In genomic region chr3:105354429-105354828, GRCh38 we compare ENCODE assay signal across 11 cellular contexts. TPM values are rescaled to one million over a fixed set of nuclear protein-coding genes. Genes with fewer than 3 reads are reported as not detected.
A peak's percentile ranks its signal among the peaks of the same experiment; 100 is the strongest.
DNase-seq lines count a peak whose midpoint lies in the region; ATAC-seq and TF ChIP-seq lines count a peak whose summit lies in the region.
"Had no signal": no experiment of that assay in that cellular context is flagged by ENCODE, and none has a peak within 500 bp of the region (broad histone marks: within the 10 kb centered on the region; RNA-seq: fewer than 3 reads in every experiment).

No MANE protein-coding gene starts in this region.

- no peak overlapping the region for H3K27ac ChIP-seq in spleen

- H3K36me3 Mint-ChIP-seq in activated CD8-positive, alpha-beta memory T cell treated with anti-CD3 and anti-CD28 coated beads, Interleukin-2, amount 10 ng/mL, durations not matched to agents 7 days and 5 days = peaks cover 4% of the 10 kb centered on the region
- H3K36me3 Mint-ChIP-seq in activated naive CD8-positive, alpha-beta T cell treated with anti-CD3 and anti-CD28 coated beads, Interleukin-2, amount 50 U/mL, for 24 hours (ENCODE audit: low read depth) = no peaks in the 10 kb centered on the region

- no peak for ATAC-seq in activated CD8-positive, alpha-beta memory T cell treated with anti-CD3 and anti-CD28 coated beads, Interleukin-2, amount 10 ng/mL, durations not matched to agents 7 days and 5 days
- no peak for ATAC-seq in activated naive CD8-positive, alpha-beta T cell treated with anti-CD3 and anti-CD28 coated beads, Interleukin-2, amount 50 U/mL, for 24 hours
- ATAC-seq in stimulated activated naive CD8-positive, alpha-beta T cell treated with anti-CD3 and anti-CD28 coated beads, Interleukin-15, amount 100 ng/mL, for 72 hours = no peak
- no peak for ATAC-seq in HG03469 (IDR thresholded peaks at IDR 0.05; ENCODE audit: unreplicated experiment)

- no peak for DNase-seq in activated CD8-positive, alpha-beta memory T cell treated with anti-CD3 and anti-CD28 coated beads, Interleukin-2, amount 10 ng/mL, durations not matched to agents 7 days and 5 days
- DNase-seq in activated CD8-positive, alpha-beta memory T cell treated with anti-CD3 and anti-CD28 coated beads, Interleukin-2, amount 50 U/mL, for 4 hours = no peak
- no peak for DNase-seq in activated naive CD8-positive, alpha-beta T cell treated with anti-CD3 and anti-CD28 coated beads, Interleukin-2, amount 50 U/mL, for 24 hours
- DNase-seq in islet precursor cell = peak; percentile 91
- DNase-seq in stimulated activated naive CD8-positive, alpha-beta T cell treated with anti-CD3 and anti-CD28 coated beads, Interleukin-15, amount 100 ng/mL, for 72 hours = no peak
- no peak for DNase-seq in central memory CD4-positive, alpha-beta T cell
- DNase-seq in spleen = no peak
- DNase-seq: erythroblast; NCI-H2227 treated with DMSO at 0.1 percent for 48 hours; stimulated activated CD4-positive, alpha-beta T cell treated with anti-CD3 and anti-CD28 coated beads, Interleukin-1b, Interleukin-23, amount 100 ng/mL, for 48 hours had no signal

- peaks cover 3 to 37% (median 17%) of the 10 kb centered on the region in 7 donors for H3K27me3 ChIP-seq in spleen (replicated peaks in 1 of 7)

- no peak overlapping the region for H3K4me3 ChIP-seq in spleen

- intact Hi-C loops in spleen (cut with DNase I; ENCODE audit: low total_unique reads) = no loop called here

- no peaks in the 10 kb centered on the region for H3K9me3 ChIP-seq in spleen

- no peak overlapping the region for H3K27ac Mint-ChIP-seq in activated CD8-positive, alpha-beta memory T cell treated with anti-CD3 and anti-CD28 coated beads, Interleukin-2, amount 10 ng/mL, durations not matched to agents 7 days and 5 days
- H3K27ac Mint-ChIP-seq in activated naive CD8-positive, alpha-beta T cell treated with anti-CD3 and anti-CD28 coated beads, Interleukin-2, amount 50 U/mL, for 24 hours = no peak overlapping the region
- H3K27ac Mint-ChIP-seq in stimulated activated naive CD8-positive, alpha-beta T cell treated with anti-CD3 and anti-CD28 coated beads, Interleukin-15, amount 100 ng/mL, for 72 hours = no peak overlapping the region

- H3K27me3 Mint-ChIP-seq in activated CD8-positive, alpha-beta memory T cell treated with anti-CD3 and anti-CD28 coated beads, Interleukin-2, amount 10 ng/mL, durations not matched to agents 7 days and 5 days = peaks cover 51% of the 10 kb centered on the region
- peaks cover 40% of the 10 kb centered on the region for H3K27me3 Mint-ChIP-seq in activated naive CD8-positive, alpha-beta T cell treated with anti-CD3 and anti-CD28 coated beads, Interleukin-2, amount 50 U/mL, for 24 hours
- peaks cover 49% of the 10 kb centered on the region for H3K27me3 Mint-ChIP-seq in stimulated activated naive CD8-positive, alpha-beta T cell treated with anti-CD3 and anti-CD28 coated beads, Interleukin-15, amount 100 ng/mL, for 72 hours

- H3K4me1 ChIP-seq in spleen = peaks cover 0 to 20% (median 3%) of the 10 kb centered on the region in 6 donors

- no peak for TF ChIP-seq POLR2A in spleen (IDR thresholded peaks at IDR 0.05)

- CTCF ChIA-PET in activated CD8-positive, alpha-beta memory T cell treated with anti-CD3 and anti-CD28 coated beads, Interleukin-2, amount 10 ng/mL, durations not matched to agents 7 days and 5 days (lab: Charles Lee) = no interaction called here

- H3K4me1 Mint-ChIP-seq in activated CD8-positive, alpha-beta memory T cell treated with anti-CD3 and anti-CD28 coated beads, Interleukin-2, amount 10 ng/mL, durations not matched to agents 7 days and 5 days = peaks cover 16% of the 10 kb centered on the region
- H3K4me1 Mint-ChIP-seq in activated naive CD8-positive, alpha-beta T cell treated with anti-CD3 and anti-CD28 coated beads, Interleukin-2, amount 50 U/mL, for 24 hours = peaks cover 26% of the 10 kb centered on the region
- peaks cover 38% of the 10 kb centered on the region for H3K4me1 Mint-ChIP-seq in stimulated activated naive CD8-positive, alpha-beta T cell treated with anti-CD3 and anti-CD28 coated beads, Interleukin-15, amount 100 ng/mL, for 72 hours

- WGBS in spleen, 5 donors = 70 to 86% (median 81%) methylated on average over 3 of the region's 3 CpGs

- no peaks in the 10 kb centered on the region for H3K36me3 ChIP-seq in spleen

- H3K9me3 Mint-ChIP-seq in activated CD8-positive, alpha-beta memory T cell treated with anti-CD3 and anti-CD28 coated beads, Interleukin-2, amount 10 ng/mL, durations not matched to agents 7 days and 5 days (ENCODE audit: low read depth) = no peaks in the 10 kb centered on the region
- no peaks in the 10 kb centered on the region for H3K9me3 Mint-ChIP-seq in activated naive CD8-positive, alpha-beta T cell treated with anti-CD3 and anti-CD28 coated beads, Interleukin-2, amount 50 U/mL, for 24 hours
- H3K9me3 Mint-ChIP-seq in stimulated activated naive CD8-positive, alpha-beta T cell treated with anti-CD3 and anti-CD28 coated beads, Interleukin-15, amount 100 ng/mL, for 72 hours = no peaks in the 10 kb centered on the region

- TF ChIP-seq CTCF in spleen (IDR thresholded peaks at IDR 0.05 in 8 of 11, conservative IDR thresholded peaks at IDR 0.05 in 3 of 11) = no peak

- peak overlapping the region; percentile 45 for H3K4me3 Mint-ChIP-seq in activated CD8-positive, alpha-beta memory T cell treated with anti-CD3 and anti-CD28 coated beads, Interleukin-2, amount 10 ng/mL, durations not matched to agents 7 days and 5 days
- peak overlapping the region; percentile 45 for H3K4me3 Mint-ChIP-seq in activated naive CD8-positive, alpha-beta T cell treated with anti-CD3 and anti-CD28 coated beads, Interleukin-2, amount 50 U/mL, for 24 hours
- peak overlapping the region; percentile 69 to 73 for H3K4me3 Mint-ChIP-seq in stimulated activated naive CD8-positive, alpha-beta T cell treated with anti-CD3 and anti-CD28 coated beads, Interleukin-15, amount 100 ng/mL, for 72 hours

RNA-seq across cellular contexts. Expression of gene ALCAM, which starts 12.3 kb away (rescaled TPM):
- total RNA-seq in activated CD8-positive, alpha-beta memory T cell treated with anti-CD3 and anti-CD28 coated beads, Interleukin-2, amount 10 ng/mL, durations not matched to agents 7 days and 5 days = 10 to 100 TPM; 11.4 to 20.6 TPM
- 10 to 100 TPM in 6 of 7 donors, 1 to 10 TPM in 1; 8.4 to 18.5 (median 15.1) TPM for total RNA-seq in spleen
- 10 to 100 TPM in 1 of 3 donors, 1 to 10 TPM in 2; 6.3 to 11.9 (median 7.0) TPM for polyA plus RNA-seq in spleen
